ENCODE assay signal across 23 cellular contexts in genomic region chr20:15767636-15768369, GRCh38.
A peak's percentile ranks its signal among the peaks of the same experiment; 100 is the strongest.
DNase-seq lines count a peak whose midpoint lies in the region; ATAC-seq, FAIRE-seq and TF ChIP-seq lines count a peak whose summit lies in the region.
"Had no signal": no experiment of that assay in that cellular context is flagged by ENCODE, and none has a peak within 500 bp of the region (broad histone marks: within the 10 kb centered on the region; RNA-seq: fewer than 3 reads in every experiment).

No MANE protein-coding gene starts in this region.

- in situ Hi-C loops in HepG2 (cut with HindIII; ENCODE audit: extremely low pct_ligation_motif_present, low pct_unique_long_range_greater_than_20kb), result no loop called here

- peaks cover 4% of the 10 kb centered on the region for H3K27me3 Mint-ChIP-seq in neural progenitor cell (ENCODE audit: insufficient read depth, low read depth)

- TF ChIP-seq EP300 in HepG2 (IDR thresholded peaks at IDR 0.05; ENCODE audit: low read depth in 2 of 2, low read length in 2 of 2) (no peak), HepG2 (CRISPR knock-in tag; IDR thresholded peaks at IDR 0.05; ENCODE audit: borderline replicate concordance) (no peak)

- TF ChIP-seq POLR2A in HepG2 (IDR thresholded peaks at IDR 0.05; ENCODE audit: insufficient read depth in 1 of 2, low read depth in 2 of 2, low read length in 2 of 2), result no peak
- no peak for TF ChIP-seq POLR2A in right lobe of liver (IDR thresholded peaks at IDR 0.05)

- H3K9ac ChIP-seq in HepG2 (ENCODE audit: insufficient read depth, low read depth, low read length), result no peak overlapping the region
- H3K9ac ChIP-seq in adipocyte (ENCODE audit: low read length), result no peak overlapping the region
- no peak overlapping the region for H3K9ac ChIP-seq in neural progenitor cell

- peaks cover 54% of the 10 kb centered on the region for H3K9me3 ChIP-seq in HepG2 (ENCODE audit: low read length)
- no peaks in the 10 kb centered on the region for H3K9me3 ChIP-seq in right lobe of liver
- H3K9me3 ChIP-seq in adipocyte (ENCODE audit: control insufficient read depth, low read length), result no peaks in the 10 kb centered on the region
- no peaks in the 10 kb centered on the region for H3K9me3 ChIP-seq in neural progenitor cell (ENCODE audit: low read depth)

- H3K4me2 ChIP-seq in HepG2 (ENCODE audit: low read depth, low read length) (no peak overlapping the region), neural progenitor cell (no peak overlapping the region)

- BruUV-seq in HepG2 (replicated peaks; lab: Mats Ljungman, UMichigan), result no TSS peak

- intact Hi-C loops in HepG2 (cut with micrococcal nuclease; ENCODE audit: unreplicated experiment) (no loop called here), right lobe of liver (cut with DNase I) (no loop called here)

- no peaks in the 10 kb centered on the region for H3K27me3 ChIP-seq in HepG2 (ENCODE audit: control insufficient read depth in 1 of 2, insufficient read depth in 2 of 2, low read length in 2 of 2)
- no peaks in the 10 kb centered on the region for H3K27me3 ChIP-seq in right lobe of liver
- H3K27me3 ChIP-seq in adipocyte (replicated peaks; ENCODE audit: control insufficient read depth, insufficient read depth, low read length), result no peaks in the 10 kb centered on the region
- H3K27me3 ChIP-seq in neural progenitor cell, result no peaks in the 10 kb centered on the region

- H3K4me1 Mint-ChIP-seq in neural progenitor cell, result peaks cover 19% of the 10 kb centered on the region

- peak overlapping the region; percentile 40 for H3K27ac Mint-ChIP-seq in neural progenitor cell
- H3K27ac Mint-ChIP-seq: CD8-positive, alpha-beta T cell had no signal

- H3K79me2 ChIP-seq in HepG2 (ENCODE audit: insufficient read depth, low read length) (no peaks in the 10 kb centered on the region), neural progenitor cell (ENCODE audit: low read depth) (no peaks in the 10 kb centered on the region)

- no peaks in the 10 kb centered on the region for H3K36me3 Mint-ChIP-seq in neural progenitor cell
- H3K36me3 Mint-ChIP-seq: CD8-positive, alpha-beta T cell had no signal

- H4K20me1 ChIP-seq in HepG2 (ENCODE audit: insufficient read depth, low read length), result no peaks in the 10 kb centered on the region
- no peaks in the 10 kb centered on the region for H4K20me1 ChIP-seq in neural progenitor cell (ENCODE audit: low read depth)

- TF ChIP-seq RAD21 in HepG2 (CRISPR knock-in tag; IDR thresholded peaks at IDR 0.05), result no peak

- H2AFZ ChIP-seq in HepG2 (ENCODE audit: low read length) (no peak overlapping the region), neural progenitor cell (replicated peaks) (no peak overlapping the region)

- peaks cover 3% of the 10 kb centered on the region for H3K9me3 Mint-ChIP-seq in neural progenitor cell

- CTCF ChIA-PET in HepG2 (lab: Yijun Ruan, JAX; ENCODE audit: low intra/inter-chr PET ratio, low total read pairs), result no interaction called here

- no peak for TF ChIP-seq CTCF in HepG2 (CRISPR knock-in tag; IDR thresholded peaks at IDR 0.05)
- no peak for TF ChIP-seq CTCF in right lobe of liver (IDR thresholded peaks at IDR 0.05)
- TF ChIP-seq CTCF in neural progenitor cell (IDR thresholded peaks at IDR 0.05), result no peak

- H3K4me3 Mint-ChIP-seq in neural progenitor cell, result no peak overlapping the region
- H3K4me3 Mint-ChIP-seq: CD8-positive, alpha-beta T cell had no signal

- H3K36me3 ChIP-seq in HepG2 (replicated peaks in 1 of 2; ENCODE audit: control insufficient read depth in 1 of 2, insufficient read depth in 2 of 2, low read length in 2 of 2) (no peaks in the 10 kb centered on the region), right lobe of liver (no peaks in the 10 kb centered on the region), adipocyte (ENCODE audit: control insufficient read depth, insufficient read depth, low read length, severe bottlenecking) (no peaks in the 10 kb centered on the region), neural progenitor cell (no peaks in the 10 kb centered on the region)

- H3K4me1 ChIP-seq in HepG2 (ENCODE audit: insufficient read depth, low read length) (no peaks in the 10 kb centered on the region), right lobe of liver (no peaks in the 10 kb centered on the region), adipocyte (ENCODE audit: control insufficient read depth, insufficient read depth, low read length) (peaks cover 5% of the 10 kb centered on the region), neural progenitor cell (no peaks in the 10 kb centered on the region)

- POLR2A ChIA-PET in HepG2 (lab: Yijun Ruan, JAX), result no interaction called here

- ATAC-seq in HepG2 (no peak), right lobe of liver (no peak), GM21786 (IDR thresholded peaks at IDR 0.05; ENCODE audit: unreplicated experiment) (no peak), left lobe of liver (no peak)
- ATAC-seq: CD8-positive, alpha-beta T cell; GM12878; HCT116; K562 had no signal

- peak; percentile 21 for FAIRE-seq in HepG2 (lab: Jason Lieb, UNC)
- FAIRE-seq: GM12878, K562 had no signal

- DNase-seq in HepG2 (ENCODE audit: low spot score) (no peak), right lobe of liver (no peak), adipocyte (ENCODE audit: low read depth) (peak; percentile 76), neural progenitor cell (ENCODE audit: low spot score) (no peak), T-helper 9 cell (no peak), NCI-H2171 treated with DMSO at 0.1 percent for 48 hours (lab: John Stamatoyannopoulos, UW) (no peak), left lobe of liver (ENCODE audit: low spot score) (no peak)
- DNase-seq: C1 segment of cervical spinal cord; CD8-positive, alpha-beta T cell; DND-41; GOT3; NCI-H1092 treated with DMSO at 0.1 percent for 48 hours; NCI-H1436 treated with DMSO at 0.1 percent for 48 hours; NCI-H2029 treated with DMSO at 0.1 percent for 48 hours; NCI-H2171; NCI-H524 treated with DMSO at 0.1 percent for 48 hours; Right ventricle myocardium superior; SW 1271 had no signal

- H3K4me3 ChIP-seq in HepG2 (replicated peaks in 1 of 3; ENCODE audit: insufficient read depth in 1 of 3, low read depth in 2 of 3, low read length in 3 of 3) (no peak overlapping the region), right lobe of liver (no peak overlapping the region), adipocyte (ENCODE audit: low read length) (no peak overlapping the region), neural progenitor cell (no peak overlapping the region)
- H3K4me3 ChIP-seq: GM12878, K562 had no signal

- 38% methylated on average over 3 of the region's 3 CpGs for WGBS in HepG2 (ENCODE audit: low lambda C conversion rate)
- 66% methylated on average over 3 of the region's 3 CpGs for WGBS in right lobe of liver (ENCODE audit: insufficient coverage, low coverage, low lambda C conversion rate, missing lambda C conversion rate)

- H3K27ac ChIP-seq in HepG2 (ENCODE audit: extremely low read length, insufficient read depth, low read length), result no peak overlapping the region
- no peak overlapping the region for H3K27ac ChIP-seq in right lobe of liver
- no peak overlapping the region for H3K27ac ChIP-seq in neural progenitor cell
- H3K27ac ChIP-seq: 22Rv1 had no signal

- H3F3A ChIP-seq in neural progenitor cell (ENCODE audit: low read depth), result no peaks in the 10 kb centered on the region

TF ChIP-seq in HepG2, 621 proteins besides CTCF, POLR2A, EP300 and RAD21:
- TF ChIP-seq HOXA5 (CRISPR knock-in tag; IDR thresholded peaks at IDR 0.05) (no peak), PHF21A (CRISPR knock-in tag; IDR thresholded peaks at IDR 0.05) (no peak), TRAFD1 (CRISPR knock-in tag; IDR thresholded peaks at IDR 0.05; ENCODE audit: borderline replicate concordance) (no peak)
TF ChIP-seq in HepG2: peak in this region for 0.
